Comparison of ENCODE assay signal across 11 cellular contexts in the genomic region with DNA sequence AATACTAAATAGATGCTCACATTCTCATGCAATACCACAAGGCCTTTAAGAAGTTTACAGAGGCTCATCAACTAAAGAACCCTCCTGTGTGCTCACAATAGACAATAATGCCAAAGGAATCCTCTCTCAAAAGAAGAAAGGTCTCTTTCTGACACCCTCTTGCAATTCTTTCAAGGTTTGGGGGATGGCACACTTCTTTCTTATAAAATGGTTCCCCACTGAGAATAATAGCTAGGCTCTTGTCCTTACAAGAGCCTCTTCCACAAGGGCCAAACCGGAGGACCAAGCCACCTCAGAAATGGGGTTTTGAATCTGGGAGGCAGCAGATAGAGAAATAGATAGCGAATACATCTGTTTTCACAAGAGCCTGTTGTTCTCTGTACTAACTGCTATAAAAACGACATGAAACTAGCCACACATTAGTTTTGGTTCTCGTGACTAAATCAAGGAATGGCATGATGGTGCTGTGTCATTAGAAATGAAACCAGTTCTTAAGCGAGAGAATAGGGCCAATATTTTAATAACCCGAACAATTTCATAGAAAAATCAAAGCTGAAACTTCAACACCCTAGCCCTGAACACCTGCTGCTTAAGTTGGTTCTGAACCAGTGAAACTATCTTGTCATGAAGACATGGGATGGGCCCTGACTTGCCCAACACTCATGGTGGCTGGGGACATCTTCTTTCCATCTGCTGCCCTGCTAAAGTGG.
A peak's percentile ranks its signal among the peaks of the same experiment; 100 is the strongest.
DNase-seq lines count a peak whose midpoint lies in the region; ATAC-seq, FAIRE-seq and TF ChIP-seq lines count a peak whose summit lies in the region.
"Had no signal": no experiment of that assay in that cellular context is flagged by ENCODE, and none has a peak within 500 bp of the region (broad histone marks: within the 10 kb centered on the region; RNA-seq: fewer than 3 reads in every experiment).

No MANE protein-coding gene starts in this region.

- peaks cover 2% of the 10 kb centered on the region for H3K36me3 Mint-ChIP-seq in activated T-cell treated with anti-CD3 and anti-CD28 coated beads, Interleukin-2, amount 50 U/mL, for 4 hours (ENCODE audit: insufficient read depth)
- no peaks in the 10 kb centered on the region for H3K36me3 Mint-ChIP-seq in neural progenitor cell

- H3K79me2 ChIP-seq in neural progenitor cell (ENCODE audit: low read depth) = no peaks in the 10 kb centered on the region

- peaks cover 61% of the 10 kb centered on the region for H3K4me1 Mint-ChIP-seq in activated T-cell treated with anti-CD3 and anti-CD28 coated beads, Interleukin-2, amount 50 U/mL, for 4 hours (ENCODE audit: low read depth)
- H3K4me1 Mint-ChIP-seq in neural progenitor cell = peaks cover 26% of the 10 kb centered on the region

- H3F3A ChIP-seq in neural progenitor cell (ENCODE audit: low read depth) = peaks cover 34% of the 10 kb centered on the region

- WGBS in pancreas, 2 donors = 71 to 83% methylated on average over 6 of the region's 6 CpGs

- H3K27me3 Mint-ChIP-seq in activated T-cell treated with anti-CD3 and anti-CD28 coated beads, Interleukin-2, amount 50 U/mL, for 4 hours (ENCODE audit: low read depth) = no peaks in the 10 kb centered on the region
- peaks cover 5% of the 10 kb centered on the region for H3K27me3 Mint-ChIP-seq in neural progenitor cell (ENCODE audit: insufficient read depth, low read depth)

- H3K9ac ChIP-seq in HUES48 (ENCODE audit: low read depth, low read length) (no peak overlapping the region), neural progenitor cell (no peak overlapping the region)

- no peak for TF ChIP-seq CTCF in neural progenitor cell (IDR thresholded peaks at IDR 0.05)
- TF ChIP-seq CTCF in pancreas (IDR thresholded peaks at IDR 0.05) = no peak
- no peak for TF ChIP-seq CTCF in foreskin fibroblast (IDR thresholded peaks at IDR 0.05; ENCODE audit: low read depth, low read length)

- no peak overlapping the region for H2AFZ ChIP-seq in neural progenitor cell (replicated peaks)

- H3K9me3 ChIP-seq in HUES48 (ENCODE audit: control insufficient read depth, insufficient read depth, low read length) (no peaks in the 10 kb centered on the region), neural progenitor cell (ENCODE audit: low read depth) (no peaks in the 10 kb centered on the region), pancreas (no peaks in the 10 kb centered on the region)
- H3K9me3 ChIP-seq: body of pancreas, neutrophil had no signal

- peaks cover 4% of the 10 kb centered on the region for H3K9me3 Mint-ChIP-seq in activated T-cell treated with anti-CD3 and anti-CD28 coated beads, Interleukin-2, amount 50 U/mL, for 4 hours
- no peaks in the 10 kb centered on the region for H3K9me3 Mint-ChIP-seq in neural progenitor cell

- no peak overlapping the region for H3K27ac Mint-ChIP-seq in neural progenitor cell

- H3K36me3 ChIP-seq in HUES48 (ENCODE audit: control insufficient read depth, insufficient read depth, low read length) = no peaks in the 10 kb centered on the region
- no peaks in the 10 kb centered on the region for H3K36me3 ChIP-seq in neural progenitor cell
- H3K36me3 ChIP-seq in pancreas = no peaks in the 10 kb centered on the region
- H3K36me3 ChIP-seq: neutrophil had no signal

- H3K4me3 ChIP-seq in HUES48 (ENCODE audit: low read depth, low read length) (0 out of 2 replicates have a peak overlapping the region, but pooled peaks have one; percentile 7), neural progenitor cell (peak overlapping the region; percentile 15), pancreas (no peak overlapping the region), foreskin fibroblast (ENCODE audit: low read depth in 1 of 2, low read length in 2 of 2) (no peak overlapping the region)
- H3K4me3 ChIP-seq: body of pancreas had no signal

- intact Hi-C loops in pancreas (cut with DNase I) = no loop called here

- no peaks in the 10 kb centered on the region for H4K20me1 ChIP-seq in neural progenitor cell (ENCODE audit: low read depth)

- peak overlapping the region; percentile 64 for H3K4me2 ChIP-seq in neural progenitor cell

- no peak for DNase-seq in activated T-cell treated with anti-CD3 and anti-CD28 coated beads, Interleukin-2, amount 50 U/mL, for 4 hours
- no peak for DNase-seq in activated T-cell treated with anti-CD3 and anti-CD28 coated beads, Interleukin-2, amount 50 U/mL, for 1 hour
- DNase-seq in neural progenitor cell (ENCODE audit: low spot score) (peak; percentile 68), DMS114 treated with DMSO at 0.1 percent for 48 hours (lab: John Stamatoyannopoulos, UW; ENCODE audit: unreplicated experiment) (no peak), pancreas (no peak), foreskin fibroblast (no peak)
- DNase-seq: body of pancreas had no signal

- FAIRE-seq in pancreas (lab: Jason Lieb, UNC) = no peak
- FAIRE-seq: frontal cortex had no signal

- H3K4me1 ChIP-seq in HUES48 (ENCODE audit: control insufficient read depth, insufficient read depth, low read length) (peaks cover 34% of the 10 kb centered on the region), neural progenitor cell (peaks cover 51% of the 10 kb centered on the region), pancreas (no peaks in the 10 kb centered on the region)
- H3K4me1 ChIP-seq: body of pancreas had no signal

- H3K27me3 ChIP-seq in HUES48 (ENCODE audit: control insufficient read depth, insufficient read depth, low read length) (no peaks in the 10 kb centered on the region), neural progenitor cell (no peaks in the 10 kb centered on the region), pancreas (no peaks in the 10 kb centered on the region)
- H3K27me3 ChIP-seq: body of pancreas, neutrophil had no signal

- ATAC-seq in activated T-cell treated with anti-CD3 and anti-CD28 coated beads, Interleukin-2, amount 50 U/mL, for 4 hours = peak; percentile 9 to 14
- ATAC-seq in HG02642 (IDR thresholded peaks at IDR 0.05; ENCODE audit: poor library complexity, unreplicated experiment) (peak; percentile 46), pancreas (no peak)
- ATAC-seq: body of pancreas had no signal

- H3K27ac ChIP-seq in HUES48 (ENCODE audit: low read depth, low read length) (peak overlapping the region; percentile 70), neural progenitor cell (peak overlapping the region; percentile 80), pancreas (no peak overlapping the region)
- H3K27ac ChIP-seq: body of pancreas, neutrophil had no signal

- H3K4me3 Mint-ChIP-seq in activated T-cell treated with anti-CD3 and anti-CD28 coated beads, Interleukin-2, amount 50 U/mL, for 4 hours = peak overlapping the region; percentile 41
- H3K4me3 Mint-ChIP-seq in neural progenitor cell = no peak overlapping the region

Comparison
In these comparisons a context has a peak if more than half of its experiments do, and no peak if none do; other contexts are left out.
1. ATAC-seq: peak in activated T-cell treated with anti-CD3 and anti-CD28 coated beads, Interleukin-2, amount 50 U/mL, for 4 hours (2 of 2) and HG02642 (single experiment); none in pancreas (0 of 4).
2. H3K27ac ChIP-seq: peak in HUES48 (single experiment) and neural progenitor cell (single experiment); none in pancreas (0 of 4).
3. H3K4me3 ChIP-seq: peak in HUES48 (single experiment) and neural progenitor cell (single experiment); none in pancreas (0 of 4) and foreskin fibroblast (0 of 2).